Comparison of ENCODE assay signal across 8 cellular contexts in genomic region chr6:89828988-89829590, GRCh38. TPM values are rescaled to one million over a fixed set of nuclear protein-coding genes. Genes with fewer than 3 reads are reported as not detected.
A peak's percentile ranks its signal among the peaks of the same experiment; 100 is the strongest.
DNase-seq lines count a peak whose midpoint lies in the region; ATAC-seq and TF ChIP-seq lines count a peak whose summit lies in the region.

No MANE protein-coding gene starts in this region.

- no peaks in the 10 kb centered on the region for H3K9me3 ChIP-seq in left ventricle myocardium inferior (replicated peaks)

- H3K36me3 ChIP-seq in left ventricle myocardium inferior, result peaks cover 17% of the 10 kb centered on the region

- peak overlapping the region; percentile 85 for H3K27ac ChIP-seq in left ventricle myocardium inferior (replicated peaks)

- H3K4me3 Mint-ChIP-seq in activated T-helper 2 cell treated with anti-CD3 and anti-CD28 coated beads, Interferon-gamma antibody, Interleukin-2, Interleukin-4, amounts not matched to agents 10 μg/mL and 5 μg/mL and 100 μg/mL, durations not matched to agents 14 hours and 24 hours and 36 hours (ENCODE audit: low read depth), result peak overlapping the region; percentile 98

- H3K36me3 Mint-ChIP-seq in activated T-helper 2 cell treated with anti-CD3 and anti-CD28 coated beads, Interferon-gamma antibody, Interleukin-2, Interleukin-4, amounts not matched to agents 10 μg/mL and 5 μg/mL and 100 μg/mL, durations not matched to agents 14 hours and 24 hours and 36 hours (ENCODE audit: low read depth), result peaks cover 38% of the 10 kb centered on the region

- H3K27me3 ChIP-seq in left ventricle myocardium inferior (ENCODE audit: low read depth), result no peaks in the 10 kb centered on the region

- DNase-seq in activated CD8-positive, alpha-beta memory T cell treated with anti-CD3 and anti-CD28 coated beads for 24 hours, result peak; percentile 64
- no peak for DNase-seq in activated CD8-positive, alpha-beta memory T cell treated with anti-CD3 and anti-CD28 coated beads, Interleukin-2, amount 50 U/mL, for 4 hours
- peak; percentile 50 for DNase-seq in NCI-H1436 treated with DMSO at 0.1 percent for 48 hours (lab: John Stamatoyannopoulos, UW)
- DNase-seq in activated T-helper 2 cell treated with anti-CD3 and anti-CD28 coated beads, Interferon-gamma antibody, Interleukin-2, Interleukin-4, amounts not matched to agents 10 μg/mL and 5 μg/mL and 100 μg/mL, durations not matched to agents 14 hours and 24 hours and 36 hours (ENCODE audit: low spot score), result peak; percentile 23
- DNase-seq in left ventricle myocardium inferior, result no peak
- DNase-seq in skeletal muscle cell (ENCODE audit: low read depth), result no peak
- no peak for DNase-seq in HK-2 (ENCODE audit: unreplicated experiment)

- peak; percentile 20 for ATAC-seq in HG02623 (IDR thresholded peaks at IDR 0.05; ENCODE audit: unreplicated experiment)

- TF ChIP-seq CTCF in left ventricle myocardium inferior (IDR thresholded peaks at IDR 0.05; ENCODE audit: borderline replicate concordance), result no peak

- peaks cover 25% of the 10 kb centered on the region for H3K4me1 ChIP-seq in left ventricle myocardium inferior

- no peaks in the 10 kb centered on the region for H3K27me3 Mint-ChIP-seq in activated T-helper 2 cell treated with anti-CD3 and anti-CD28 coated beads, Interferon-gamma antibody, Interleukin-2, Interleukin-4, amounts not matched to agents 10 μg/mL and 5 μg/mL and 100 μg/mL, durations not matched to agents 14 hours and 24 hours and 36 hours (ENCODE audit: low read depth)

- intact Hi-C loops in activated T-helper 2 cell treated with anti-CD3 and anti-CD28 coated beads, Interferon-gamma antibody, Interleukin-2, Interleukin-4, amounts not matched to agents 10 μg/mL and 5 μg/mL and 100 μg/mL, durations not matched to agents 14 hours and 24 hours and 36 hours (cut with micrococcal nuclease), result loop anchor here (1.0 to 10.0 kb wide), 5 partner anchors 10 to 758 kb away; partner anchors contain the start of genes MAP3K7 and MDN1
- intact Hi-C loops in left ventricle myocardium inferior (cut with micrococcal nuclease), result no loop called here

- no peaks in the 10 kb centered on the region for H3K9me3 Mint-ChIP-seq in activated T-helper 2 cell treated with anti-CD3 and anti-CD28 coated beads, Interferon-gamma antibody, Interleukin-2, Interleukin-4, amounts not matched to agents 10 μg/mL and 5 μg/mL and 100 μg/mL, durations not matched to agents 14 hours and 24 hours and 36 hours

- H3K4me3 ChIP-seq in left ventricle myocardium inferior (peak overlapping the region; percentile 99), skeletal muscle cell (ENCODE audit: low read depth, low read length) (peak overlapping the region; percentile 92)

- H3K4me1 Mint-ChIP-seq in activated T-helper 2 cell treated with anti-CD3 and anti-CD28 coated beads, Interferon-gamma antibody, Interleukin-2, Interleukin-4, amounts not matched to agents 10 μg/mL and 5 μg/mL and 100 μg/mL, durations not matched to agents 14 hours and 24 hours and 36 hours (ENCODE audit: low read depth), result peaks cover 22% of the 10 kb centered on the region

- peak overlapping the region; percentile 95 for H3K27ac Mint-ChIP-seq in activated T-helper 2 cell treated with anti-CD3 and anti-CD28 coated beads, Interferon-gamma antibody, Interleukin-2, Interleukin-4, amounts not matched to agents 10 μg/mL and 5 μg/mL and 100 μg/mL, durations not matched to agents 14 hours and 24 hours and 36 hours

RNA-seq across cellular contexts. Expression of gene CASP8AP2, which starts 0.6 kb away (rescaled TPM):
- total RNA-seq in activated T-helper 2 cell treated with anti-CD3 and anti-CD28 coated beads, Interferon-gamma antibody, Interleukin-2, Interleukin-4, amounts not matched to agents 10 μg/mL and 5 μg/mL and 100 μg/mL, durations not matched to agents 14 hours and 24 hours and 36 hours, result 31.8 and 32.8 TPM in 2 replicates
- 13.2 TPM for total RNA-seq in left ventricle myocardium inferior

RNA-seq across cellular contexts. Expression of gene MDN1, which starts 9.5 kb away (rescaled TPM):
- total RNA-seq in activated T-helper 2 cell treated with anti-CD3 and anti-CD28 coated beads, Interferon-gamma antibody, Interleukin-2, Interleukin-4, amounts not matched to agents 10 μg/mL and 5 μg/mL and 100 μg/mL, durations not matched to agents 14 hours and 24 hours and 36 hours, result 61.7 and 66.5 TPM in 2 replicates
- total RNA-seq in left ventricle myocardium inferior, result 22.9 TPM

Comparison
In these comparisons a context has a peak if more than half of its experiments do, and no peak if none do; other contexts are left out.
1. DNase-seq: peak in activated CD8-positive, alpha-beta memory T cell treated with anti-CD3 and anti-CD28 coated beads for 24 hours (single experiment), NCI-H1436 treated with DMSO at 0.1 percent for 48 hours (single experiment) and activated T-helper 2 cell treated with anti-CD3 and anti-CD28 coated beads, Interferon-gamma antibody, Interleukin-2, Interleukin-4, amounts not matched to agents 10 μg/mL and 5 μg/mL and 100 μg/mL, durations not matched to agents 14 hours and 24 hours and 36 hours (single experiment); none in activated CD8-positive, alpha-beta memory T cell treated with anti-CD3 and anti-CD28 coated beads, Interleukin-2, amount 50 U/mL, for 4 hours (single experiment), left ventricle myocardium inferior (single experiment), skeletal muscle cell (single experiment) and HK-2 (single experiment).